1 cellular context compared by ENCODE assay signal in genomic region chr20:53576586-53577318, GRCh38.
TF ChIP-seq lines count a peak whose summit lies in the region.

No MANE protein-coding gene starts in this region.

TF ChIP-seq in GM12878, 131 proteins besides CTCF, POLR2A, EP300 and RAD21 (continued from another document):
- TF ChIP-seq POLR2AphosphoS2 (IDR thresholded peaks at IDR 0.05; ENCODE audit: low read depth, low read length) (no peak), SIN3A (IDR thresholded peaks at IDR 0.05; ENCODE audit: low read depth, low read length) (no peak), E4F1 (IDR thresholded peaks at IDR 0.05; ENCODE audit: borderline replicate concordance, partially characterized antibody) (no peak), ETV6 (conservative IDR thresholded peaks at IDR 0.05 in 1 of 2, IDR thresholded peaks at IDR 0.05 in 1 of 2; ENCODE audit: borderline replicate concordance in 1 of 2, low read depth in 1 of 2) (no peak; a peak in 1 of 4 replicates), NBN (IDR thresholded peaks at IDR 0.05) (no peak), PRDM15 (CRISPR knock-in tag; IDR thresholded peaks at IDR 0.05) (no peak), ZBTB4 (CRISPR knock-in tag; IDR thresholded peaks at IDR 0.05) (no peak), ZBTB33 (IDR thresholded peaks at IDR 0.05) (no peak), CHD1 (IDR thresholded peaks at IDR 0.05; ENCODE audit: low read depth, low read length) (no peak), SPI1 (IDR thresholded peaks at IDR 0.05; ENCODE audit: borderline replicate concordance, insufficient read depth, low read depth, low read length) (no peak), SIX5 (IDR thresholded peaks at IDR 0.05; ENCODE audit: low read depth, low read length, severe bottlenecking) (no peak), ATF3 (IDR thresholded peaks at IDR 0.05; ENCODE audit: borderline replicate concordance, extremely low read depth, low read depth, low read length) (no peak), ZNF592 (IDR thresholded peaks at IDR 0.05) (no peak), NR2C1 (IDR thresholded peaks at IDR 0.05) (no peak), JUNB (IDR thresholded peaks at IDR 0.05) (no peak), BHLHE40 (IDR thresholded peaks at IDR 0.05; ENCODE audit: borderline replicate concordance in 1 of 2, low read depth in 2 of 2, low read length in 1 of 2) (no peak), E2F8 (IDR thresholded peaks at IDR 0.05; ENCODE audit: low read depth, partially characterized antibody) (no peak)
